8 cellular contexts compared by ENCODE assay signal in the genomic region with DNA sequence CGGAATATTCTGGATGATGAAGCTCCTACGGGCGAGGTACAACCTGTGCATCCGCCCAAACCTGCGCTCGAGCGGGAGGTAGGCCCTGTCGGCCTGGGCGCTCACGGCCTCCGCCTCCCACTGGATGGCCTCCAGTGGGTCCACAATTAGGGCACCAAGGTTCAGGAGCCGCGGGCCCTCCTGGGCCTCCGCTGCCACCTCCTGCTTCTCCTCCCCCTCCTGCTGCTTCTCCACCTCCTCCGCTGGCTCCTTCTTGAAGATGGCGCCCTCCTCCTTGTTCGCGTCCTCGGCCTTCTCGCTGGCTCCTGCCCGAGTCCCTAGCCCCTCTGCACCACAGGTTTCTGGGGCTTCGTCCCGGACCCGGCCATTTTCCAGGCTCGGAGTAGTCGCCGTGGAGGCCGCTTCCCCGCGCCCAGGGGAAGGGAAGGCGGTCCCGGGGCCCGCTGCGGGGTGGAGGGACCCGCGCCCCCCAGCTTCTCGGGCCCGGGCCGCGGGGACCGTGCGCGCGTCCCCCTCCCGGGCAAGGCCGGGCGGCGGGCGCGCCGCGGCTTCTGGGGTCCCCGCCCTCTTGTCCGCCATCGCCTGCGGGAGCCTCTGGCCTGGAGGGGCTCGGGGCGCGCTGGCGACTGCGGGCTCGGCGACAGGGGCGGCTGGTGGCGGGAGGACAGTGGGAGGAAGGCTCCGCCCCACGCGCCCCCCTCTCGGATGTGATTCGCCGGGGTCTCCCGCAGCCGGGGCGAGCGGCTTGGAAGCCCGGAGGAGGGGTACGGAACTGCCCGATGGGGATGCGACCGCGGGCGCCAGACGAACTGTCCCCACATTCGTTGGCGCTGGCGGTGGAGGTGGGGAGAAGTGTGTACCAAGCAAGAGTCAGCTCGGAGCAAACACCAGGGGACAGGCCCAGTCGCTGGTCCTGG. TPM values are rescaled to one million over a fixed set of nuclear protein-coding genes. Genes with fewer than 3 reads are reported as not detected.
A peak's percentile ranks its signal among the peaks of the same experiment; 100 is the strongest.
DNase-seq lines count a peak whose midpoint lies in the region; ATAC-seq and TF ChIP-seq lines count a peak whose summit lies in the region.

No MANE protein-coding gene starts in this region.

- peaks cover 7% of the 10 kb centered on the region; the same call in 1 of the 2 replicates for H3K36me3 ChIP-seq in Loucy (ENCODE audit: insufficient read depth, low read length)
- no peaks in the 10 kb centered on the region for H3K36me3 ChIP-seq in mucosa of stomach (ENCODE audit: control insufficient read depth, insufficient read depth, low read length)

- no peaks in the 10 kb centered on the region for H3K9me2 ChIP-seq in Loucy (replicated peaks; ENCODE audit: low read depth, low read length)

- peak overlapping the region; percentile 72 for H3K4me2 ChIP-seq in Loucy (ENCODE audit: low read depth, low read length, poor library complexity, severe bottlenecking)

- H3K27me3 ChIP-seq in Loucy (ENCODE audit: insufficient read depth, low read length, poor library complexity, severe bottlenecking) (no peaks in the 10 kb centered on the region), mucosa of stomach (ENCODE audit: control insufficient read depth, insufficient read depth, low read length) (no peaks in the 10 kb centered on the region)

- no peaks in the 10 kb centered on the region for H3F3A ChIP-seq in Loucy (ENCODE audit: low read depth)

- H2AFZ ChIP-seq in Loucy (ENCODE audit: low read length): peak overlapping the region; percentile 72

- H3K9ac ChIP-seq in Loucy (ENCODE audit: low read depth, low read length, poor library complexity, severe bottlenecking) (peak overlapping the region; percentile 73), mucosa of stomach (ENCODE audit: low read length) (peak overlapping the region; percentile 68)

- H4K20me1 ChIP-seq in Loucy (ENCODE audit: insufficient read depth, low read length, poor library complexity, severe bottlenecking): no peaks in the 10 kb centered on the region

- ATAC-seq in HG02798 (IDR thresholded peaks at IDR 0.05; ENCODE audit: poor library complexity, unreplicated experiment) (no peak), HG03280 (IDR thresholded peaks at IDR 0.05; ENCODE audit: unreplicated experiment) (no peak)

- H3K4me3 ChIP-seq in AG09309 (ENCODE audit: control insufficient read depth, low read depth, low read length) (peak overlapping the region; percentile 73), Loucy (ENCODE audit: low read length, poor library complexity, severe bottlenecking) (peak overlapping the region; percentile 81), epithelial cell of proximal tubule (ENCODE audit: low read depth, low read length) (peak overlapping the region; percentile 48), mucosa of stomach (ENCODE audit: low read length) (peak overlapping the region; percentile 29)

- H3K79me2 ChIP-seq in Loucy (ENCODE audit: insufficient read depth, low read length): peaks cover 18% of the 10 kb centered on the region; the same call in 1 of the 2 replicates

- H3K9me3 ChIP-seq in Loucy (ENCODE audit: insufficient read depth, low read depth, low read length) (no peaks in the 10 kb centered on the region), mucosa of stomach (ENCODE audit: control insufficient read depth, low read length) (no peaks in the 10 kb centered on the region)

- H3K4me1 ChIP-seq in Loucy (ENCODE audit: insufficient read depth, low read length, poor library complexity, severe bottlenecking): peaks cover 9% of the 10 kb centered on the region
- peaks cover 15% of the 10 kb centered on the region for H3K4me1 ChIP-seq in mucosa of stomach (ENCODE audit: control insufficient read depth, insufficient read depth, low read length)

- DNase-seq in AG09309 (ENCODE audit: low read depth) (no peak), activated T-cell treated with anti-CD3 and anti-CD28 coated beads for 1 hour (ENCODE audit: low read depth) (peak; percentile 22), epithelial cell of proximal tubule (ENCODE audit: low read depth) (no peak), superior temporal gyrus (ENCODE audit: extremely low spot score) (peak; percentile 44)

- no peak for TF ChIP-seq CTCF in AG09309 (IDR thresholded peaks at IDR 0.05; ENCODE audit: control insufficient read depth, insufficient read depth, low read depth, low read length, missing control alignments)
- TF ChIP-seq CTCF in Loucy (conservative IDR thresholded peaks at IDR 0.05; ENCODE audit: low read length): no peak
- no peak for TF ChIP-seq CTCF in epithelial cell of proximal tubule (conservative IDR thresholded peaks at IDR 0.05; ENCODE audit: low read depth, low read length)

RNA-seq across cellular contexts. Expression of gene PLAGL2, which starts 17.6 kb away (rescaled TPM):
- total RNA-seq in epithelial cell of proximal tubule: 7.8 and 9.0 TPM in 2 replicates

RNA-seq across cellular contexts. Expression of gene POFUT1, which starts 17.7 kb away (rescaled TPM):
- total RNA-seq in epithelial cell of proximal tubule: 23.8 and 45.9 TPM in 2 replicates

Comparison
In these comparisons a context has a peak if more than half of its experiments do, and no peak if none do; other contexts are left out.
1. DNase-seq: peak in activated T-cell treated with anti-CD3 and anti-CD28 coated beads for 1 hour (single experiment) and superior temporal gyrus (single experiment); none in AG09309 (single experiment) and epithelial cell of proximal tubule (single experiment).
2. H3K4me3 ChIP-seq: peak in every context shown above with its lines; median percentile 81 in Loucy; 73 in AG09309; 48 in epithelial cell of proximal tubule; 29 in mucosa of stomach.